ENCODE assay signal across 20 cellular contexts in the genomic region with DNA sequence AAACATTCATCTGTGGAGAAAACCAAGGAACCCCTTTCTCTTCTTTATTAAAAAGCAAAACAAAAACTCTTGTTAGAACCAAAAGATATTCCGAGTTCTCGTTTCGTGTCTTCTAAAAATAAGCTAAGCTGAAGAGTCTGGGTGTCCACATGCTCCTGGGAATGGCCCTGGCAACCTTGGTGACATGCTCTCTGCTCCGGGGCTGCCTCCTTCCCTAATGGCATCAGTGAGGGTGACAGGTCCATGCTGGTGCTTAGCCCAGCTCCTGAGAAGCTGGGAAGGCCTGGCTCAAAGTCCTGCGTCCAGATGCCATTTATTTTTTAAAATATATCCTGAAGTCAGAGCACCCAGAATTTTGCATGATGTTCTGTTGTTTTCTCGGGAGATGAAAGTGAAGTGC. TPM values are rescaled to one million over a fixed set of nuclear protein-coding genes. Genes with fewer than 3 reads are reported as not detected.
DNase-seq lines count a peak whose midpoint lies in the region; ATAC-seq, FAIRE-seq and TF ChIP-seq lines count a peak whose summit lies in the region.
"Had no signal": no experiment of that assay in that cellular context is flagged by ENCODE, and none has a peak within 500 bp of the region (broad histone marks: within the 10 kb centered on the region; RNA-seq: fewer than 3 reads in every experiment).

No MANE protein-coding gene starts in this region.

- H3K27ac Mint-ChIP-seq in activated T-cell treated with anti-CD3 and anti-CD28 coated beads, Interleukin-2, amount 50 U/mL, for 72 hours: no peak overlapping the region

- ATAC-seq in heart left ventricle: peak in 3 of 4 donors; percentile 53 to 82 (median 71)
- no peak for ATAC-seq in activated T-cell treated with anti-CD3 and anti-CD28 coated beads, Interleukin-2, amount 50 U/mL, for 72 hours (replicated peaks in 1 of 2)
- no peak for ATAC-seq in left colon
- ATAC-seq: A549, GM12878, PC-3 had no signal

- no TSS peak for BruUV-seq in endothelial cell of umbilical vein (replicated peaks; lab: Mats Ljungman, UMichigan)

- CTCF ChIA-PET in endothelial cell of umbilical vein (lab: Charles Lee): interaction anchor here (0.9 kb wide), 1 partner anchor 18 kb away, joined by 3 read pairs; no protein-coding TSS in a partner anchor

- H3K9me1 ChIP-seq in endothelial cell of umbilical vein (replicated peaks; ENCODE audit: control insufficient read depth, extremely low read depth, insufficient read depth, low read length): no peaks in the 10 kb centered on the region

- no peaks in the 10 kb centered on the region for H3K36me3 Mint-ChIP-seq in activated T-cell treated with anti-CD3 and anti-CD28 coated beads, Interleukin-2, amount 50 U/mL, for 72 hours (ENCODE audit: insufficient read depth in 2 of 2)

- peak; percentile 4 for FAIRE-seq in endothelial cell of umbilical vein (lab: Jason Lieb, UNC)
- FAIRE-seq: A549, GM12878, GM18507 had no signal

- H2AFZ ChIP-seq in endothelial cell of umbilical vein (ENCODE audit: low read depth, low read length): no peak overlapping the region

- DNase-seq in heart left ventricle (peak in 1 of 5 donors; percentile 64), cardiac septum (ENCODE audit: low spot score) (no peak), endothelial cell of umbilical vein (ENCODE audit: low read depth, low spot score) (no peak), medulla oblongata (ENCODE audit: extremely low spot score) (peak; percentile 46), tibial nerve (ENCODE audit: low spot score in 2 of 2) (no peak), left colon (no peak), NCI-H1417 (lab: John Stamatoyannopoulos, UW) (no peak)
- no peak for DNase-seq in activated T-cell treated with anti-CD3 and anti-CD28 coated beads, Interleukin-2, amount 50 U/mL, for 72 hours
- DNase-seq: CD4-positive, alpha-beta memory T cell; GF-D8; NCI-H1092 treated with DMSO at 0.1 percent for 48 hours; NCI-H1694; NCI-H2081 treated with DMSO at 0.1 percent for 48 hours; NCI-H345; PC-3; RPMI8226 had no signal

- no peaks in the 10 kb centered on the region for H3K79me2 ChIP-seq in endothelial cell of umbilical vein (ENCODE audit: control insufficient read depth, insufficient read depth, low read length)

- H3K9me3 Mint-ChIP-seq in activated T-cell treated with anti-CD3 and anti-CD28 coated beads, Interleukin-2, amount 50 U/mL, for 72 hours: no peaks in the 10 kb centered on the region
- H3K9me3 Mint-ChIP-seq: CD4-positive, alpha-beta memory T cell had no signal

- H3K9me3 ChIP-seq in heart left ventricle: no peaks in the 10 kb centered on the region
- H3K9me3 ChIP-seq in endothelial cell of umbilical vein (replicated peaks; ENCODE audit: control insufficient read depth, insufficient read depth, low read length): no peaks in the 10 kb centered on the region
- H3K9me3 ChIP-seq in tibial nerve: no peaks in the 10 kb centered on the region
- H3K9me3 ChIP-seq: A549, BLaER1 had no signal

- no peak for TF ChIP-seq EP300 in tibial nerve (IDR thresholded peaks at IDR 0.05)

- TF ChIP-seq CTCF in heart left ventricle (IDR thresholded peaks at IDR 0.05) (no peak), endothelial cell of umbilical vein (IDR thresholded peaks at IDR 0.05; ENCODE audit: extremely low read depth in 1 of 2, insufficient read depth in 1 of 2, low read depth in 1 of 2, low read length in 2 of 2) (no peak), tibial nerve (IDR thresholded peaks at IDR 0.05) (no peak)

- dilution Hi-C loops in endothelial cell of umbilical vein (cut with MboI; ENCODE audit: extremely low pct_ligation_motif_present, low sequenced_read_pairs): no loop called here

- no peak overlapping the region for H3K4me2 ChIP-seq in endothelial cell of umbilical vein (ENCODE audit: insufficient read depth, low read length)
- H3K4me2 ChIP-seq: A549, BLaER1 had no signal

- TF ChIP-seq POLR2A in heart left ventricle (IDR thresholded peaks at IDR 0.05) (no peak), endothelial cell of umbilical vein (IDR thresholded peaks at IDR 0.05; ENCODE audit: low read depth, low read length) (no peak), tibial nerve (IDR thresholded peaks at IDR 0.05) (no peak)

- H3K36me3 ChIP-seq in heart left ventricle: peaks cover 0 to 17% (median 9%) of the 10 kb centered on the region in 9 donors
- no peaks in the 10 kb centered on the region for H3K36me3 ChIP-seq in endothelial cell of umbilical vein (ENCODE audit: control insufficient read depth in 2 of 2, extremely low read depth in 1 of 2, insufficient read depth in 2 of 2, low read length in 2 of 2)
- peaks cover 0 to 20% (median 0%) of the 10 kb centered on the region in 3 donors for H3K36me3 ChIP-seq in tibial nerve
- H3K36me3 ChIP-seq: BLaER1 had no signal

- H3K27me3 ChIP-seq in heart left ventricle: no peaks in the 10 kb centered on the region
- peaks cover 3 to 4% of the 10 kb centered on the region in 2 experiments for H3K27me3 ChIP-seq in endothelial cell of umbilical vein (ENCODE audit: control insufficient read depth in 2 of 2, insufficient read depth in 2 of 2, low read length in 2 of 2)
- H3K27me3 ChIP-seq in tibial nerve: no peaks in the 10 kb centered on the region

- no peak overlapping the region for H3K4me3 Mint-ChIP-seq in activated T-cell treated with anti-CD3 and anti-CD28 coated beads, Interleukin-2, amount 50 U/mL, for 72 hours
- H3K4me3 Mint-ChIP-seq: CD4-positive, alpha-beta memory T cell had no signal

- H3K4me3 ChIP-seq in heart left ventricle: no peak overlapping the region
- H3K4me3 ChIP-seq in endothelial cell of umbilical vein (replicated peaks in 1 of 3; ENCODE audit: insufficient read depth in 1 of 3, low read depth in 1 of 3, low read length in 3 of 3): no peak overlapping the region
- no peak overlapping the region for H3K4me3 ChIP-seq in tibial nerve
- H3K4me3 ChIP-seq: A549, BLaER1, GM12878 had no signal

- POLR2A ChIA-PET in endothelial cell of umbilical vein (lab: Charles Lee): no interaction called here

- intact Hi-C loops in heart left ventricle (cut with DNase I) (no loop called here), cardiac septum (cut with DNase I) (no loop called here), endothelial cell of umbilical vein (cut with micrococcal nuclease) (no loop called here), left colon (cut with DNase I, micrococcal nuclease) (no loop called here)

- H3K9ac ChIP-seq in endothelial cell of umbilical vein (replicated peaks; ENCODE audit: extremely low read depth, insufficient read depth, low read length): no peak overlapping the region
- H3K9ac ChIP-seq: BLaER1 had no signal

- H3K27ac ChIP-seq in heart left ventricle: peak overlapping the region in 5 of 12 donors; percentile 4 to 55 (median 17)
- no peak overlapping the region for H3K27ac ChIP-seq in endothelial cell of umbilical vein (ENCODE audit: insufficient read depth, low read depth, low read length)
- H3K27ac ChIP-seq in tibial nerve: peak overlapping the region in 3 of 4 donors; percentile 1 to 86 (median 81)
- H3K27ac ChIP-seq: A549, BLaER1 had no signal

- H4K20me1 ChIP-seq in endothelial cell of umbilical vein (replicated peaks; ENCODE audit: control insufficient read depth, extremely low read depth, insufficient read depth, low read length): no peaks in the 10 kb centered on the region

- no peaks in the 10 kb centered on the region for H3K27me3 Mint-ChIP-seq in activated T-cell treated with anti-CD3 and anti-CD28 coated beads, Interleukin-2, amount 50 U/mL, for 72 hours (ENCODE audit: low read depth)
- H3K27me3 Mint-ChIP-seq: CD4-positive, alpha-beta memory T cell had no signal

- WGBS in heart left ventricle, 4 donors: 45 to 52% (median 48%) methylated on average over 6 of the region's 6 CpGs
- 52 to 66% methylated on average over 6 of the region's 6 CpGs for WGBS in tibial nerve, 2 donors

- H3K4me1 ChIP-seq in heart left ventricle (peaks cover 0 to 24% (median 10%) of the 10 kb centered on the region in 12 donors), endothelial cell of umbilical vein (ENCODE audit: control insufficient read depth, extremely low read depth, insufficient read depth, low read length) (no peaks in the 10 kb centered on the region), tibial nerve (peaks cover 0 to 26% (median 3%) of the 10 kb centered on the region in 4 donors)
- H3K4me1 ChIP-seq: A549 had no signal

- peaks cover 13% of the 10 kb centered on the region for H3K4me1 Mint-ChIP-seq in activated T-cell treated with anti-CD3 and anti-CD28 coated beads, Interleukin-2, amount 50 U/mL, for 72 hours (ENCODE audit: low read depth)

TF ChIP-seq in endothelial cell of umbilical vein, 7 proteins besides CTCF, POLR2A, EP300 and RAD21:
- TF ChIP-seq GATA2 (IDR thresholded peaks at IDR 0.05; ENCODE audit: insufficient read depth, insufficient read length, low read depth, low read length) (no peak), MYC (IDR thresholded peaks at IDR 0.05; ENCODE audit: low read depth, low read length) (no peak), JUN (IDR thresholded peaks at IDR 0.05; ENCODE audit: borderline replicate concordance, insufficient read depth, insufficient read length, low read depth) (no peak), EZH2 (IDR thresholded peaks at IDR 0.05; ENCODE audit: borderline replicate concordance, low read depth, low read length, severe bottlenecking) (no peak), POLR2AphosphoS5 (IDR thresholded peaks at IDR 0.05; ENCODE audit: insufficient read depth, low read depth, low read length) (no peak)
- TF ChIP-seq, protein P1, sequence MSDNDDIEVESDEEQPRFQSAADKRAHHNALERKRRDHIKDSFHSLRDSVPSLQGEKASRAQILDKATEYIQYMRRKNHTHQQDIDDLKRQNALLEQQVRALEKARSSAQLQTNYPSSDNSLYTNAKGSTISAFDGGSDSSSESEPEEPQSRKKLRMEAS (IDR thresholded peaks at IDR 0.05; ENCODE audit: insufficient read depth, insufficient read length): no peak

RNA-seq across cellular contexts. Expression of gene TRAPPC10, which starts 24.6 kb away (rescaled TPM):
- total RNA-seq in heart left ventricle (10 to 100 TPM; 14.6 to 32.0 (median 22.5) TPM), cardiac septum (22.2 TPM), endothelial cell of umbilical vein (33.6 and 44.4 TPM in 2 replicates), tibial nerve (10 to 100 TPM; 27.7 to 53.8 (median 38.4) TPM), left colon (10 to 100 TPM; 63.6 to 69.4 TPM)
- polyA plus RNA-seq in heart left ventricle (10 to 100 TPM in 1 of 2 donors, 1 to 10 TPM in 1; 5.6 to 12.0 TPM), endothelial cell of umbilical vein (21.5 and 21.7 TPM in 2 replicates)
- 18.2 and 18.3 TPM in 2 replicates for polyA plus RNA-seq in endothelial cell of umbilical vein (2011; cell fraction: cytosol; rRNA removed)
- 77.6 and 78.7 TPM in 2 replicates for polyA plus RNA-seq in endothelial cell of umbilical vein (2011; cell fraction: nucleus; rRNA removed)
- polyA plus RNA-seq in endothelial cell of umbilical vein (2012): 26.7 and 33.9 TPM in 2 replicates
- 50.7 and 64.9 TPM in 2 replicates for polyA minus RNA-seq in endothelial cell of umbilical vein
- 15.0 TPM for polyA minus RNA-seq in endothelial cell of umbilical vein (2011; cell fraction: cytosol; rRNA and poly(A)+ RNA removed)
- polyA minus RNA-seq in endothelial cell of umbilical vein (2011; cell fraction: nucleus; rRNA and poly(A)+ RNA removed): 49.6 and 69.9 TPM in 2 replicates
- 10 to 100 TPM; 53.5 to 72.6 TPM for total RNA-seq in activated T-cell treated with anti-CD3 and anti-CD28 coated beads, Interleukin-2, amount 50 U/mL, for 72 hours

Comparison
In these comparisons a context has a peak if more than half of its experiments do, and no peak if none do; other contexts are left out.
1. ATAC-seq: peak in heart left ventricle (3 of 4); none in activated T-cell treated with anti-CD3 and anti-CD28 coated beads, Interleukin-2, amount 50 U/mL, for 72 hours (0 of 2) and left colon (single experiment).